Comparison of ENCODE assay signal across 17 cellular contexts in the genomic region with DNA sequence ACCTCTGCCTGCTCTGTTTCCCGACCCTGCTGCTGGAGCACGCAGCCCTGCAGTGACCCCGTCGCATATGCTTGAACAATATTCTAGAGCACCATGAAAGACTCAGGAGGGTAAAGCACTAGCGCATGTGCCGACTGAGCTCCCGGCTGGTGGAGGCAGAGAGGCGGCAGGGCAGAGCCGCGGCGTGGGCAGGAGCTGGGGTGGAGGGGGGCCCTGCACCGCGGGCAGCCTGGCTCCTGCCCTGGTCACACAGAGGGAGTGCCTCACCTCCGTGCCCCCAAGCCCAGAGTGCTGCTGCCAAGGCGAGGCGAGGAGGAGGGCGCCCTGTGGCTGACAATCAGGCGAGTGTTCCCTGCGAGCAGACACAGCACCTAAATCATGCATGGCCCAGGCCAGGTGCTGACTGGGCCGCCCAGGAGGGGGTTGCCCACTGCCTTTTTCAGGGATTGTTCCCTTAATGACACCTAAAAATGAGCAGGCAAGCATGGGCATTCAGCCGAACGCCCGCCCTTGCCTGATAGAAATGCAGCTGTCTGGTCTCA.
"Had no signal": no experiment of that assay in that cellular context is flagged by ENCODE, and none has a peak within 500 bp of the region (broad histone marks: within the 10 kb centered on the region; RNA-seq: fewer than 3 reads in every experiment).

No MANE protein-coding gene starts in this region.

- H3K4me3 Mint-ChIP-seq: naive B cell, nephron had no signal

- H3K27me3 ChIP-seq: esophagus muscularis mucosa, gastroesophageal sphincter, right atrium auricular region, sigmoid colon had no signal

- H3K4me1 ChIP-seq: esophagus muscularis mucosa, gastroesophageal sphincter, left lung, right atrium auricular region, sigmoid colon had no signal

- H3K27ac Mint-ChIP-seq: naive B cell, nephron had no signal

- ATAC-seq: gastroesophageal sphincter, left lung had no signal

- H3K9me3 Mint-ChIP-seq: naive B cell, nephron had no signal

- H3K4me3 ChIP-seq: esophagus muscularis mucosa, gastroesophageal sphincter, left lung, lung, right atrium auricular region, sigmoid colon, skin epidermis had no signal

- H3K4me1 Mint-ChIP-seq: nephron had no signal

- DNase-seq: effector memory CD4-positive, alpha-beta T cell; glutamatergic neuron; islet precursor cell; mesendoderm; naive B cell; sigmoid colon; stimulated activated CD4-positive, alpha-beta T cell treated with anti-CD3 and anti-CD28 coated beads, Interleukin-12 subunit alpha, Interleukin-12 subunit beta, amount 100 ng/mL, for 4 hours; stimulated activated naive CD4-positive, alpha-beta T cell treated with Interleukin-2 at 50 U/mL for 16 hours; trophoblast cell had no signal

- H3K9me3 ChIP-seq: esophagus muscularis mucosa, gastroesophageal sphincter, left lung, right atrium auricular region, sigmoid colon had no signal

- H3K36me3 Mint-ChIP-seq: naive B cell had no signal

- H3K27ac ChIP-seq: epithelial cell of prostate, esophagus muscularis mucosa, gastroesophageal sphincter, left lung, right atrium auricular region, sigmoid colon, skin epidermis had no signal

- H3K36me3 ChIP-seq: esophagus muscularis mucosa, gastroesophageal sphincter, left lung, right atrium auricular region, sigmoid colon had no signal
